In genomic region chr4:40310225-40310624, GRCh38 we compare ENCODE assay signal across 1 cellular context.
TF ChIP-seq lines count a peak whose summit lies in the region.

No MANE protein-coding gene starts in this region.

TF ChIP-seq in K562, 482 proteins besides CTCF, POLR2A, EP300 and RAD21:
- TF ChIP-seq RBM25 (IDR thresholded peaks at IDR 0.05; ENCODE audit: low read depth, low read length, severe bottlenecking) (peak; percentile 74), BCOR (IDR thresholded peaks at IDR 0.05) (peak; percentile 31; the same call in 1 of the 2 replicates), TCF7 (IDR thresholded peaks at IDR 0.05; ENCODE audit: borderline replicate concordance) (no peak), CBFA2T3 (IDR thresholded peaks at IDR 0.05) (no peak), TFAP4 (CRISPR knock-in tag; IDR thresholded peaks at IDR 0.05; ENCODE audit: borderline replicate concordance) (no peak), ZEB2 (IDR thresholded peaks at IDR 0.05) (no peak), FOXA3 (CRISPR knock-in tag; conservative IDR thresholded peaks at IDR 0.05 in 1 of 2, IDR thresholded peaks at IDR 0.05 in 1 of 2) (no peak), KDM1A (IDR thresholded peaks at IDR 0.05) (peak in 1 of 2 experiments; percentile 29; a peak in 1 of 4 replicates), NCOA6 (IDR thresholded peaks at IDR 0.05) (no peak), YY1 (IDR thresholded peaks at IDR 0.05; ENCODE audit: borderline replicate concordance in 1 of 3, control insufficient read depth in 1 of 3, extremely low read depth in 1 of 3, insufficient read depth in 3 of 3, insufficient read length in 1 of 3, insufficient replicate concordance in 2 of 3, low read depth in 1 of 3, low read length in 2 of 3) (peak in 1 of 3 experiments; percentile 55), HINFP (tag; conservative IDR thresholded peaks at IDR 0.05; ENCODE audit: low read depth) (no peak), ZNF134 (CRISPR knock-in tag; conservative IDR thresholded peaks at IDR 0.05) (no peak), JUN (IDR thresholded peaks at IDR 0.05; ENCODE audit: borderline replicate concordance, low read depth, low read length) (no peak), JUN (CRISPR knock-in tag; IDR thresholded peaks at IDR 0.05; ENCODE audit: borderline replicate concordance) (no peak), ZNF282 (CRISPR knock-in tag; IDR thresholded peaks at IDR 0.05) (no peak), NR3C1 (CRISPR knock-in tag; IDR thresholded peaks at IDR 0.05) (no peak), DDX20 (tag; IDR thresholded peaks at IDR 0.05; ENCODE audit: low read depth) (no peak), NELFE (IDR thresholded peaks at IDR 0.05; ENCODE audit: insufficient read depth, insufficient read length) (no peak)
